In genomic region chr9:37792122-37792521, GRCh38 we compare ENCODE assay signal across 26 cellular contexts.
"Had no signal": no experiment of that assay in that cellular context is flagged by ENCODE, and none has a peak within 500 bp of the region (broad histone marks: within the 10 kb centered on the region; RNA-seq: fewer than 3 reads in every experiment).

No MANE protein-coding gene starts in this region.

- H3K27me3 ChIP-seq: testis, thyroid gland, transverse colon, upper lobe of left lung, upper lobe of right lung, uterus, vagina had no signal

- H3K36me3 ChIP-seq: suprapubic skin, thoracic aorta, thyroid gland, tibial artery, transverse colon, upper lobe of left lung, upper lobe of right lung, uterus, vagina had no signal

- H3K9me3 ChIP-seq: stomach, suprapubic skin, testis, thoracic aorta, thyroid gland, tibial artery, tibial nerve, transverse colon, upper lobe of left lung, upper lobe of right lung, uterus, vagina had no signal

- H3K27ac ChIP-seq: stomach, suprapubic skin, testis, thoracic aorta, thyroid gland, tibial artery, tibial nerve, transverse colon, upper lobe of left lung, upper lobe of right lung, uterus, vagina had no signal

- ATAC-seq: stimulated activated effector memory CD8-positive, alpha-beta T cell treated with anti-CD3 and anti-CD28 coated beads, Interleukin-12 subunit alpha, Interleukin-12 subunit beta, amount 100 ng/mL, for 72 hours; stimulated activated memory B cell treated with anti-CD40 and anti-IgM and Interleukin-4, amounts not matched to agents 10 μg/mL and 1 μg/mL and 100 μg/mL, for 72 hours; stimulated activated naive B cell treated with anti-CD40 and anti-IgM and Interleukin-4, amounts not matched to agents 10 μg/mL and 1 μg/mL and 100 μg/mL, for 72 hours; stimulated activated naive CD8-positive, alpha-beta T cell treated with anti-CD3 and anti-CD28 coated beads, Interleukin-15, amount 100 ng/mL, for 72 hours; stimulated activated naive CD8-positive, alpha-beta T cell treated with anti-CD3 and anti-CD28 coated beads, Interleukin-15, Interleukin-2, amounts not matched to agents 100 U/mL and 50 U/mL, for 24 hours; upper lobe of right lung had no signal

- H3K4me3 ChIP-seq: stomach, suprapubic skin, testis, thoracic aorta, thyroid gland, tibial artery, tibial nerve, transverse colon, upper lobe of left lung, upper lobe of right lung, uterus, vagina had no signal

- H3K4me1 ChIP-seq: stomach, suprapubic skin, thyroid gland, tibial artery, tibial nerve, transverse colon, upper lobe of left lung, upper lobe of right lung, uterus, vagina had no signal

- DNase-seq: stimulated activated CD4-positive, alpha-beta T cell treated with anti-CD3 and anti-CD28 coated beads, Interleukin-2, amount 100 ng/mL, for 48 hours; stimulated activated CD4-positive, alpha-beta T cell treated with anti-CD3 and anti-CD28 coated beads, Interleukin-4, amount 100 ng/mL, for 1 hour; stimulated activated CD4-positive, alpha-beta T cell treated with anti-CD3 and anti-CD28 coated beads, Interleukin-4, amount 100 ng/mL, for 24 hours; stimulated activated CD4-positive, alpha-beta T cell treated with anti-CD3 and anti-CD28 coated beads, Interleukin-4, amount 100 ng/mL, for 4 hours; stimulated activated CD8-positive, alpha-beta memory T cell treated with anti-CD3 and anti-CD28 coated beads, Interleukin-4, amount 100 ng/mL, for 48 hours; stimulated activated naive B cell treated with anti-CD40 and anti-IgM and Interleukin-4, amounts not matched to agents 10 μg/mL and 1 μg/mL and 100 μg/mL, for 72 hours; stimulated activated naive CD4-positive, alpha-beta T cell; stimulated activated naive CD4-positive, alpha-beta T cell treated with Interleukin-2 at 50 U/mL for 16 hours; stimulated activated naive CD8-positive, alpha-beta T cell treated with anti-CD3 and anti-CD28 coated beads, Interleukin-15, amount 100 ng/mL, for 72 hours; stimulated activated naive CD8-positive, alpha-beta T cell treated with anti-CD3 and anti-CD28 coated beads, Interleukin-15, Interleukin-2, amounts not matched to agents 100 U/mL and 50 U/mL, for 24 hours; stomach; substantia nigra; testis; thyroid gland; tibial artery; transverse colon; trophoblast cell; upper lobe of left lung; upper lobe of right lung; uterus had no signal
